In genomic region chr19:49331616-49332055, GRCh38 we compare ENCODE assay signal across 9 cellular contexts. TPM values are rescaled to one million over a fixed set of nuclear protein-coding genes. Genes with fewer than 3 reads are reported as not detected.
A peak's percentile ranks its signal among the peaks of the same experiment; 100 is the strongest.
DNase-seq lines count a peak whose midpoint lies in the region; ATAC-seq and TF ChIP-seq lines count a peak whose summit lies in the region.
"Had no signal": no experiment of that assay in that cellular context is flagged by ENCODE, and none has a peak within 500 bp of the region (broad histone marks: within the 10 kb centered on the region; RNA-seq: fewer than 3 reads in every experiment).

No MANE protein-coding gene starts in this region.

- H3K27ac ChIP-seq in PC-9 (no peak overlapping the region), gastroesophageal sphincter (no peak overlapping the region), prostate gland (no peak overlapping the region)

- H3F3A ChIP-seq in PC-9 (ENCODE audit: insufficient read depth, low read depth) = no peaks in the 10 kb centered on the region

- H4K20me1 ChIP-seq in PC-9 (ENCODE audit: insufficient read depth) = no peaks in the 10 kb centered on the region

- no peaks in the 10 kb centered on the region for H3K4me1 ChIP-seq in PC-9 (replicated peaks; ENCODE audit: insufficient read depth)
- H3K4me1 ChIP-seq in gastroesophageal sphincter = no peaks in the 10 kb centered on the region
- H3K4me1 ChIP-seq in prostate gland (replicated peaks) = no peaks in the 10 kb centered on the region

- TF ChIP-seq POLR2A in gastroesophageal sphincter (IDR thresholded peaks at IDR 0.05) = no peak
- TF ChIP-seq POLR2A in prostate gland (IDR thresholded peaks at IDR 0.05) = no peak

- H3K79me2 ChIP-seq in PC-9 (ENCODE audit: low read depth) = no peaks in the 10 kb centered on the region

- H3K9me3 ChIP-seq in PC-9 (ENCODE audit: insufficient read depth, low read depth) (no peaks in the 10 kb centered on the region), gastroesophageal sphincter (no peaks in the 10 kb centered on the region), prostate gland (no peaks in the 10 kb centered on the region)

- H3K36me3 ChIP-seq in PC-9 (ENCODE audit: low read depth) = no peaks in the 10 kb centered on the region
- H3K36me3 ChIP-seq in gastroesophageal sphincter = peaks cover 0 to 27% of the 10 kb centered on the region in 2 donors
- no peaks in the 10 kb centered on the region for H3K36me3 ChIP-seq in prostate gland

- H3K4me3 ChIP-seq in PC-9 (no peak overlapping the region), gastroesophageal sphincter (no peak overlapping the region), prostate gland (no peak overlapping the region)

- 0 out of 2 replicates have a peak overlapping the region, but pooled peaks have one; percentile 5 for H2AFZ ChIP-seq in PC-9

- no TSS peak for BruUV-seq in PC-9 (replicated peaks; lab: Mats Ljungman, UMichigan)

- no peaks in the 10 kb centered on the region for H3K27me3 ChIP-seq in PC-9 (ENCODE audit: insufficient read depth, low read depth)
- H3K27me3 ChIP-seq in gastroesophageal sphincter = no peaks in the 10 kb centered on the region
- H3K27me3 ChIP-seq in prostate gland (replicated peaks; ENCODE audit: insufficient read depth) = no peaks in the 10 kb centered on the region

- peak overlapping the region; percentile 41; the same call in 1 of the 2 replicates for H3K4me2 ChIP-seq in PC-9

- POLR2A ChIA-PET in PC-9 (lab: Charles Lee; ENCODE audit: unreplicated experiment) = no interaction called here

- H3K9me2 ChIP-seq in PC-9 (ENCODE audit: insufficient read depth) = no peaks in the 10 kb centered on the region

- TF ChIP-seq EP300 in gastroesophageal sphincter (IDR thresholded peaks at IDR 0.05) = no peak

- ATAC-seq in HG03135 (IDR thresholded peaks at IDR 0.05; ENCODE audit: unreplicated experiment) (peak; percentile 44), gastroesophageal sphincter (peak; percentile 49)

- DNase-seq in NCI-H1694 treated with DMSO at 0.1 percent for 48 hours (lab: John Stamatoyannopoulos, UW) (peak; percentile 16), NCI-H1694 (lab: John Stamatoyannopoulos, UW) (no peak), PC-9 (peak in 1 of 2 experiments; percentile 51), activated T-helper 1 cell treated with Interleukin-2 at 50 U/mL for 16 hours (ENCODE audit: low read depth) (peak; percentile 35), prostate gland (ENCODE audit: low spot score) (no peak)
- peak; percentile 42 for DNase-seq in stimulated activated CD4-positive, alpha-beta T cell treated with anti-CD3 and anti-CD28 coated beads, Interleukin-12 subunit alpha, Interleukin-12 subunit beta, amount 100 ng/mL, for 4 hours

- intact Hi-C loops in PC-9 (cut with micrococcal nuclease; ENCODE audit: unreplicated experiment) = no loop called here
- intact Hi-C loops in prostate gland (cut with DNase I) = no loop called here

- CTCF ChIA-PET in PC-9 (lab: Charles Lee) = no interaction called here

- TF ChIP-seq CTCF in PC-9 (conservative IDR thresholded peaks at IDR 0.05) (no peak), gastroesophageal sphincter (IDR thresholded peaks at IDR 0.05) (no peak), prostate gland (IDR thresholded peaks at IDR 0.05) (no peak)

- 68 to 100% methylated on average over 1 to 2 of the region's 2 CpGs for WGBS in gastroesophageal sphincter (ENCODE audit: low coverage in 1 of 2), 2 donors
- 71% methylated on average over 2 of the region's 2 CpGs for WGBS in prostate gland

RNA-seq across cellular contexts. Expression of gene CD37, which starts 3.6 kb away (rescaled TPM):
- total RNA-seq in PC-9 (2021) (not detected in 2 replicates), gastroesophageal sphincter (10 to 100 TPM in 2 of 4 donors, 1 to 10 TPM in 2; 4.9 to 18.9 (median 9.3) TPM), prostate gland (10 to 100 TPM in 1 of 2 donors, 1 to 10 TPM in 1; 9.5 to 21.4 TPM)

RNA-seq across cellular contexts. Expression of gene SLC6A16, which starts 6.6 kb away (rescaled TPM):
- total RNA-seq in PC-9 (2021) = 0.48 and 0.61 TPM in 2 replicates
- 1 to 10 TPM; 1.9 to 3.7 (median 2.5) TPM for total RNA-seq in gastroesophageal sphincter
- total RNA-seq in prostate gland = 1 to 10 TPM in 1 of 2 donors, under 1 TPM in 1; 0.59 to 4.3 TPM

RNA-seq across cellular contexts. Expression of gene TEAD2, which starts 30.6 kb away (rescaled TPM):
- total RNA-seq in PC-9 (2021) (55.5 and 55.6 TPM in 2 replicates), gastroesophageal sphincter (10 to 100 TPM; 47.5 to 73.1 (median 51.1) TPM), prostate gland (10 to 100 TPM; 17.0 to 28.0 TPM)

RNA-seq across cellular contexts. Expression of gene DKKL1, which starts 32.0 kb away (rescaled TPM):
- 0.85 TPM in 1 of 2 replicates, not detected in the other for total RNA-seq in PC-9 (2021)
- total RNA-seq in gastroesophageal sphincter = not detected
- 10 to 100 TPM in 1 of 2 donors, 1 to 10 TPM in 1; 1.0 to 17.8 TPM for total RNA-seq in prostate gland
- total RNA-seq: temporal lobe had no signal

RNA-seq across cellular contexts. Expression of gene KASH5, which starts 56.4 kb away (rescaled TPM):
- total RNA-seq in PC-9 (2021) = 0.39 TPM in 1 of 2 replicates, not detected in the other
- total RNA-seq in gastroesophageal sphincter = not detected
- 10 to 100 TPM in 1 of 2 donors, not detected in 1; 13.1 TPM for total RNA-seq in prostate gland
- total RNA-seq: temporal lobe had no signal

Comparison
In these comparisons a context has a peak if more than half of its experiments do, and no peak if none do; other contexts are left out.
1. DNase-seq: peak in NCI-H1694 treated with DMSO at 0.1 percent for 48 hours (single experiment), activated T-helper 1 cell treated with Interleukin-2 at 50 U/mL for 16 hours (single experiment) and stimulated activated CD4-positive, alpha-beta T cell treated with anti-CD3 and anti-CD28 coated beads, Interleukin-12 subunit alpha, Interleukin-12 subunit beta, amount 100 ng/mL, for 4 hours (single experiment); none in NCI-H1694 (single experiment) and prostate gland (single experiment).